Comparison of ENCODE assay signal across 6 cellular contexts in the genomic region with DNA sequence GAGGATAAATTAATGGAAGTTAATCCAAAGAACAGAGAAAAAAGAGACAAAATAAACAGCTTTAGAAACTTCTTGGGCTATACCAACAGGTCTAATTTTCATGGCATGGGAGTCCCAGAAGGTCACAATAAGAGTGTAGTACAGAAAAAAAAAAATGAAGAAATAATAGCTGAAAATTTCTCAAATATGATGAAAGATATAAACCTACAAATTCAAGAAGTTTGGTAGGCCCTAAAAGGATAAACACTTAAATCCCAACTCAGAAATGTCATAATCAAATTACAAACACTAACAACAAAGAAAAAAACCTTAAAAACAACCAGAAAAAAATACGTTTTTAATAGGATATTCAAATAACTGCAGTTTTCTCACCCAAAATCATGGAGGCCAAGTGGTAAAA.
"Had no signal": no experiment of that assay in that cellular context is flagged by ENCODE, and none has a peak within 500 bp of the region (broad histone marks: within the 10 kb centered on the region; RNA-seq: fewer than 3 reads in every experiment).

No MANE protein-coding gene starts in this region.

- H3K4me3 ChIP-seq: K562 had no signal

- H3K27ac ChIP-seq: HL-60, KMS-11 had no signal

- DNase-seq: IMR-90, KBM-7, KG1 had no signal
